24 cellular contexts compared by ENCODE assay signal in genomic region chr14:58129208-58129607, GRCh38. TPM values are rescaled to one million over a fixed set of nuclear protein-coding genes. Genes with fewer than 3 reads are reported as not detected.
DNase-seq lines count a peak whose midpoint lies in the region; ATAC-seq, FAIRE-seq and TF ChIP-seq lines count a peak whose summit lies in the region.
"Had no signal": no experiment of that assay in that cellular context is flagged by ENCODE, and none has a peak within 500 bp of the region (broad histone marks: within the 10 kb centered on the region; RNA-seq: fewer than 3 reads in every experiment).

No MANE protein-coding gene starts in this region.

- H3K4me2 ChIP-seq in A549 (no peak overlapping the region), DOHH2 (ENCODE audit: low read length) (no peak overlapping the region)

- no peaks in the 10 kb centered on the region for H3K36me3 ChIP-seq in DOHH2 (ENCODE audit: control insufficient read depth, low read length)
- no peaks in the 10 kb centered on the region for H3K36me3 ChIP-seq in Panc1 (ENCODE audit: control insufficient read depth, insufficient read depth, low read length)
- H3K36me3 ChIP-seq: adrenal gland, esophagus squamous epithelium, HAP-1 had no signal

- no peak for TF ChIP-seq EP300 in A549 (IDR thresholded peaks at IDR 0.05)

- H3K4me3 ChIP-seq in A549 (no peak overlapping the region), DOHH2 (ENCODE audit: low read length) (no peak overlapping the region), Panc1 (ENCODE audit: low read depth in 2 of 2, low read length in 2 of 2) (no peak overlapping the region), fibroblast of villous mesenchyme (ENCODE audit: low read depth, low read length) (no peak overlapping the region)
- H3K4me3 ChIP-seq: adrenal gland, esophagus squamous epithelium, HAP-1, heart left ventricle had no signal

- BruUV-seq in Panc1 (replicated peaks; lab: Mats Ljungman, UMichigan) = no TSS peak

- 73% methylated on average over 4 of the region's 4 CpGs for WGBS in A549 (ENCODE audit: missing lambda C conversion rate)

- DNase-seq in A549 (ENCODE audit: low read depth in 1 of 2, low spot score in 1 of 2) (peak in 1 of 2 experiments; percentile 17), Panc1 (ENCODE audit: low read depth, low spot score) (no peak), fibroblast of villous mesenchyme (ENCODE audit: low read depth) (no peak), NCI-H1092 (lab: John Stamatoyannopoulos, UW) (no peak), NCI-H1092 treated with DMSO at 0.1 percent for 48 hours (lab: John Stamatoyannopoulos, UW) (no peak)
- DNase-seq: activated CD4-positive, alpha-beta T cell treated with anti-CD3 and anti-CD28 coated beads, Interleukin-2, amount 10 ng/mL, durations not matched to agents 24 days and 14 days; activated CD8-positive, alpha-beta memory T cell treated with anti-CD3 and anti-CD28 coated beads, Interleukin-2, amount 50 U/mL, for 4 hours; activated effector memory CD4-positive, alpha-beta T cell treated with anti-CD3 and anti-CD28 coated beads, Interleukin-2, amount 50 U/mL, for 16 hours; adrenal gland; central memory CD4-positive, alpha-beta T cell; COR-L47; esophagus squamous epithelium; heart left ventricle; MM.1S; NCI-H1694; right cardiac atrium; stimulated activated naive B cell treated with anti-CD40 and anti-IgM and Interleukin-4, amounts not matched to agents 10 μg/mL and 1 μg/mL and 100 μg/mL, for 72 hours had no signal

- TF ChIP-seq POLR2A in A549 (IDR thresholded peaks at IDR 0.05; ENCODE audit: low read length) = no peak

- no peak overlapping the region for H3K27ac ChIP-seq in A549
- H3K27ac ChIP-seq in DOHH2 (ENCODE audit: low read depth, low read length) = no peak overlapping the region
- no peak overlapping the region for H3K27ac ChIP-seq in Panc1 (ENCODE audit: low read length)
- H3K27ac ChIP-seq: adrenal gland, esophagus squamous epithelium, heart left ventricle, RWPE1 had no signal

- in situ Hi-C loops in Panc1 (cut with HindIII; ENCODE audit: low pct_unique_long_range_greater_than_20kb, low sequenced_read_pairs) = no loop called here

- no peaks in the 10 kb centered on the region for H4K20me1 ChIP-seq in DOHH2 (ENCODE audit: control insufficient read depth, insufficient read depth, low read depth, low read length)

- TF ChIP-seq CTCF in A549 (IDR thresholded peaks at IDR 0.05) (peak; percentile 13; the same call in 1 of the 3 replicates), DOHH2 (IDR thresholded peaks at IDR 0.05; ENCODE audit: low read depth, low read length, poor library complexity, severe bottlenecking) (peak; percentile 14), Panc1 (IDR thresholded peaks at IDR 0.05) (peak; percentile 25; the same call in 1 of the 2 replicates), fibroblast of villous mesenchyme (IDR thresholded peaks at IDR 0.05; ENCODE audit: insufficient read depth, low read depth, low read length) (peak; percentile 17)

- peaks cover 7% of the 10 kb centered on the region; the same call in 2 of the 3 replicates for H3K4me1 ChIP-seq in A549
- no peaks in the 10 kb centered on the region for H3K4me1 ChIP-seq in DOHH2 (ENCODE audit: control insufficient read depth, low read length)
- H3K4me1 ChIP-seq in Panc1 (ENCODE audit: control insufficient read depth, insufficient read depth, low read length) = no peaks in the 10 kb centered on the region
- H3K4me1 ChIP-seq: esophagus squamous epithelium, HAP-1 had no signal

- intact Hi-C loops in Panc1 (cut with micrococcal nuclease; ENCODE audit: unreplicated experiment) = no loop called here

- no peaks in the 10 kb centered on the region for H3F3A ChIP-seq in DOHH2 (ENCODE audit: control insufficient read depth, insufficient read depth)

- POLR2A ChIA-PET in A549 (lab: Yijun Ruan, JAX) = no interaction called here
- POLR2A ChIA-PET in Panc1 (lab: Charles Lee) = no interaction called here

- no peaks in the 10 kb centered on the region for H3K9me2 ChIP-seq in DOHH2 (replicated peaks; ENCODE audit: control insufficient read depth, low read length)

- TF ChIP-seq RAD21 in A549 (conservative IDR thresholded peaks at IDR 0.05 in 1 of 2, IDR thresholded peaks at IDR 0.05 in 1 of 2) = 0 out of 5 replicates have a peak, but pooled peaks of 1 of the 2 experiments have one; percentile 21

- CTCF ChIA-PET in A549 (lab: Yijun Ruan, JAX) = interaction anchor here (2.8 kb wide), 1 partner anchor 14 kb away, joined by 8 read pairs; no protein-coding TSS in a partner anchor
- CTCF ChIA-PET in Panc1 (lab: Charles Lee) = no interaction called here

- no peak for FAIRE-seq in A549 (lab: Jason Lieb, UNC)
- FAIRE-seq: G401.6, TTC549 had no signal

- H3K27me3 ChIP-seq in DOHH2 (ENCODE audit: control insufficient read depth, low read length) (no peaks in the 10 kb centered on the region; the same call in 1 of the 2 replicates), Panc1 (ENCODE audit: control insufficient read depth, insufficient read depth, low read length) (no peaks in the 10 kb centered on the region)
- H3K27me3 ChIP-seq: adrenal gland, esophagus squamous epithelium, heart left ventricle had no signal

- H3K9me3 ChIP-seq in A549 (peaks cover 2% of the 10 kb centered on the region; the same call in 1 of the 3 replicates), DOHH2 (ENCODE audit: control insufficient read depth, insufficient read depth, low read length) (no peaks in the 10 kb centered on the region), Panc1 (ENCODE audit: control insufficient read depth, insufficient read depth, low read depth, low read length) (no peaks in the 10 kb centered on the region)
- H3K9me3 ChIP-seq: adrenal gland, HAP-1 had no signal

- H3K79me2 ChIP-seq in DOHH2 (ENCODE audit: control insufficient read depth, low read length) = no peaks in the 10 kb centered on the region

- no peak for ATAC-seq in A549
- no peak for ATAC-seq in Panc1
- no peak for ATAC-seq in GM19397 (IDR thresholded peaks at IDR 0.05; ENCODE audit: unreplicated experiment)
- no peak for ATAC-seq in HG03025 (IDR thresholded peaks at IDR 0.05; ENCODE audit: low FRiP score, unreplicated experiment)
- ATAC-seq: heart left ventricle; right cardiac atrium; stimulated activated naive B cell treated with anti-CD40 and anti-IgM and Interleukin-4, amounts not matched to agents 10 μg/mL and 1 μg/mL and 100 μg/mL, for 72 hours had no signal

TF ChIP-seq in A549, 52 proteins besides CTCF, POLR2A, EP300 and RAD21:
- TF ChIP-seq PHF8 (IDR thresholded peaks at IDR 0.05; ENCODE audit: borderline replicate concordance, low read depth) = no peak
- no peak for TF ChIP-seq USF2 (IDR thresholded peaks at IDR 0.05)
- TF ChIP-seq KDM5A (IDR thresholded peaks at IDR 0.05) = no peak
- TF ChIP-seq, protein P1, sequence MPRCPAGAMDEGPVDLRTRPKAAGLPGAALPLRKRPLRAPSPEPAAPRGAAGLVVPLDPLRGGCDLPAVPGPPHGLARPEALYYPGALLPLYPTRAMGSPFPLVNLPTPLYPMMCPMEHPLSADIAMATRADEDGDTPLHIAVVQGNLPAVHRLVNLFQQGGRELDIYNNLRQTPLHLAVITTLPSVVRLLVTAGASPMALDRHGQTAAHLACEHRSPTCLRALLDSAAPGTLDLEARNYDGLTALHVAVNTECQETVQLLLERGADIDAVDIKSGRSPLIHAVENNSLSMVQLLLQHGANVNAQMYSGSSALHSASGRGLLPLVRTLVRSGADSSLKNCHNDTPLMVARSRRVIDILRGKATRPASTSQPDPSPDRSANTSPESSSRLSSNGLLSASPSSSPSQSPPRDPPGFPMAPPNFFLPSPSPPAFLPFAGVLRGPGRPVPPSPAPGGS (IDR thresholded peaks at IDR 0.05) = no peak
- no peak for TF ChIP-seq ESRRA (IDR thresholded peaks at IDR 0.05; ENCODE audit: borderline replicate concordance, low read length)
- TF ChIP-seq MAFK (IDR thresholded peaks at IDR 0.05; ENCODE audit: partially characterized antibody) = no peak
- no peak for TF ChIP-seq RARB (CRISPR knock-in tag; IDR thresholded peaks at IDR 0.05)
- TF ChIP-seq ZC3H11A (IDR thresholded peaks at IDR 0.05) = no peak
- no peak for TF ChIP-seq FOSB (CRISPR knock-in tag; IDR thresholded peaks at IDR 0.05)
- TF ChIP-seq CHD2 (IDR thresholded peaks at IDR 0.05; ENCODE audit: low read length, partially characterized antibody) = no peak
- TF ChIP-seq HDAC2 (IDR thresholded peaks at IDR 0.05) = no peak
- no peak for TF ChIP-seq JUN (IDR thresholded peaks at IDR 0.05)
- TF ChIP-seq, protein P2, sequence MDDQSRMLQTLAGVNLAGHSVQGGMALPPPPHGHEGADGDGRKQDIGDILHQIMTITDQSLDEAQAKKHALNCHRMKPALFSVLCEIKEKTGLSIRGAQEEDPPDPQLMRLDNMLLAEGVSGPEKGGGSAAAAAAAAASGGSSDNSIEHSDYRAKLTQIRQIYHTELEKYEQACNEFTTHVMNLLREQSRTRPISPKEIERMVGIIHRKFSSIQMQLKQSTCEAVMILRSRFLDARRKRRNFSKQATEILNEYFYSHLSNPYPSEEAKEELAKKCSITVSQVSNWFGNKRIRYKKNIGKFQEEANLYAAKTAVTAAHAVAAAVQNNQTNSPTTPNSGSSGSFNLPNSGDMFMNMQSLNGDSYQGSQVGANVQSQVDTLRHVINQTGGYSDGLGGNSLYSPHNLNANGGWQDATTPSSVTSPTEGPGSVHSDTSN (IDR thresholded peaks at IDR 0.05) = no peak
- TF ChIP-seq HOXA7 (CRISPR knock-in tag; IDR thresholded peaks at IDR 0.05) = no peak
- no peak for TF ChIP-seq SMC3 (IDR thresholded peaks at IDR 0.05)
- TF ChIP-seq KDM1A (IDR thresholded peaks at IDR 0.05; ENCODE audit: low read depth) = no peak
- no peak for TF ChIP-seq NFE2L2 (conservative IDR thresholded peaks at IDR 0.05; ENCODE audit: low read length)
- no peak for TF ChIP-seq NR3C1 (IDR thresholded peaks at IDR 0.05)
- TF ChIP-seq CBX2 (IDR thresholded peaks at IDR 0.05; ENCODE audit: borderline replicate concordance, low read depth) = no peak
- TF ChIP-seq HEYL (CRISPR knock-in tag; IDR thresholded peaks at IDR 0.05) = no peak

RNA-seq across cellular contexts. Expression of gene ARMH4, which starts 22.8 kb away (rescaled TPM):
- polyA plus RNA-seq in A549 (2011; rRNA removed) (0.22 and 0.56 TPM in 2 replicates), A549 (2017; fragmentation: RNase III; extraction: RNeasy Plus Mini Kit Qiagen cat#74134 plus additional on column Dnase treatment) (0.15 to 0.77 TPM (median 0.59 TPM) in 3 replicates)
- polyA plus RNA-seq in A549 (2012; cell fraction: cytosol; rRNA removed) = 0.12 and 0.16 TPM in 2 replicates
- 0.04 and 0.06 TPM in 2 replicates for polyA plus RNA-seq in A549 (2012; cell fraction: nucleus; rRNA removed)
- polyA minus RNA-seq in A549 (2011; rRNA and poly(A)+ RNA removed) = 6.5 and 109 TPM in 2 replicates
- total RNA-seq in Panc1 (2021; ENCODE audit: unreplicated experiment) (1.8 TPM), fibroblast of villous mesenchyme (1.6 and 3.0 TPM in 2 replicates)
- polyA plus RNA-seq in Panc1 (2012; ENCODE audit: insufficient read length) = 0.55 TPM
- total RNA-seq: activated CD4-positive, alpha-beta T cell treated with anti-CD3 and anti-CD28 coated beads, Interleukin-2, amount 10 ng/mL, durations not matched to agents 24 days and 14 days had no signal
